1 cellular context compared by ENCODE assay signal in the genomic region with DNA sequence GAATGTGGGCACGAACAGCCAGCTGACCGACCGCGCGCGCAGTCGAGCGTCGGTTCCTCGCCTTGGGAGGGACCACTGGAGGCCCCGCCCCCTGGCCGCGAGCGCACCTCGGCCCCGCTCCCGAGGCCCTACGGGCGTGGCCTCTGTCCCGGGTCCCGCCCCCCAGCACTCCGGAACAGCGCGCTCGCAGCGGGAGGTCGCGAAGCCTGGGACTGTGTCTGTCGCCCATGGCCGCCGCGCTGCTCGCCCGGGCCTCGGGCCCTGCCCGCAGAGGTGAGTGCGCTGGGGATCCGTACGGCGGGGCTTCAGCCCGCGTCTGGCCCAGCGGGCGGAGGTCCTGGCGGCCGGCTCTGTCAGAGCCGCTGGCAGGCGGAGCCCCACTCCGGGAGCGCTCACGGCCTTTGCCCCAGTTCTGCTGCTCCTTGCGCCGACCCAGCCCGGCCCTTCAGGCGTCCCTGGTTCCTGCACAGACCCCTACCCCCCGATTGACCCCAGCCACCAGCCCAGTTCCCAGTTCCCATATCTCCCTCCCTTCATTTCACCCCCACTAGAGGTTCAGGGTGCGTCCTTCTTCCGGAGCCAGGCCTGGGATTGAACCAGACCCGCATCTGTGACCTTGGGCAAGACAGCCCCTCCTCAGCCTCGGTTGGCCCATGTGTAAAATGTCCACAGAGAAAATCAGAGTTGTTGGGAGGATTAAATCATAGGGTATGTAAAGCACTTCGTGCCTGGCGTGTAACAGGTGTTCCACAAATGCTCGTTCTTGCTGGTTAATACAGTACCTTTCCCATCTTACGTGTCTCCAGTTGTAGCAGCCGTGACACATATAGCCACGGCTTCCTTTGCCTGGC.
TF ChIP-seq lines count a peak whose summit lies in the region.

TSS of gene ACADS (plus strand) at position 168 of the 851 bp plus-strand sequence. CDS start at position 228, 60 bp downstream.

TF ChIP-seq in HEK293, 187 proteins besides CTCF, POLR2A, EP300 and RAD21 (continued from another document and continues in another):
- TF ChIP-seq ZNF155 (tag by site-specific recombination; IDR thresholded peaks at IDR 0.05) = no peak
- peak; percentile 53 for TF ChIP-seq ZBTB8A (tag by site-specific recombination; IDR thresholded peaks at IDR 0.05)
- TF ChIP-seq ZNF560 (tag by site-specific recombination; IDR thresholded peaks at IDR 0.05; ENCODE audit: borderline replicate concordance) = no peak
- TF ChIP-seq PRDM4 (tag by site-specific recombination; IDR thresholded peaks at IDR 0.05) = peak; percentile 41; the same call in 1 of the 2 replicates
- TF ChIP-seq REPIN1 (tag by site-specific recombination; IDR thresholded peaks at IDR 0.05; ENCODE audit: low read depth) = no peak
- TF ChIP-seq, protein P1, sequence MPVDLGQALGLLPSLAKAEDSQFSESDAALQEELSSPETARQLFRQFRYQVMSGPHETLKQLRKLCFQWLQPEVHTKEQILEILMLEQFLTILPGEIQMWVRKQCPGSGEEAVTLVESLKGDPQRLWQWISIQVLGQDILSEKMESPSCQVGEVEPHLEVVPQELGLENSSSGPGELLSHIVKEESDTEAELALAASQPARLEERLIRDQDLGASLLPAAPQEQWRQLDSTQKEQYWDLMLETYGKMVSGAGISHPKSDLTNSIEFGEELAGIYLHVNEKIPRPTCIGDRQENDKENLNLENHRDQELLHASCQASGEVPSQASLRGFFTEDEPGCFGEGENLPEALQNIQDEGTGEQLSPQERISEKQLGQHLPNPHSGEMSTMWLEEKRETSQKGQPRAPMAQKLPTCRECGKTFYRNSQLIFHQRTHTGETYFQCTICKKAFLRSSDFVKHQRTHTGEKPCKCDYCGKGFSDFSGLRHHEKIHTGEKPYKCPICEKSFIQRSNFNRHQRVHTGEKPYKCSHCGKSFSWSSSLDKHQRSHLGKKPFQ (tag by site-specific recombination; IDR thresholded peaks at IDR 0.05) = no peak
- no peak for TF ChIP-seq ZNF16 (tag by site-specific recombination; IDR thresholded peaks at IDR 0.05; ENCODE audit: low read depth)
- no peak for TF ChIP-seq ZNF549 (tag by site-specific recombination; IDR thresholded peaks at IDR 0.05)
- TF ChIP-seq INSM2 (tag by site-specific recombination; IDR thresholded peaks at IDR 0.05) = 0 out of 2 replicates have a peak, but pooled peaks have one; percentile 20
- TF ChIP-seq ZNF449 (tag by site-specific recombination; IDR thresholded peaks at IDR 0.05) = no peak
- TF ChIP-seq, protein P2, sequence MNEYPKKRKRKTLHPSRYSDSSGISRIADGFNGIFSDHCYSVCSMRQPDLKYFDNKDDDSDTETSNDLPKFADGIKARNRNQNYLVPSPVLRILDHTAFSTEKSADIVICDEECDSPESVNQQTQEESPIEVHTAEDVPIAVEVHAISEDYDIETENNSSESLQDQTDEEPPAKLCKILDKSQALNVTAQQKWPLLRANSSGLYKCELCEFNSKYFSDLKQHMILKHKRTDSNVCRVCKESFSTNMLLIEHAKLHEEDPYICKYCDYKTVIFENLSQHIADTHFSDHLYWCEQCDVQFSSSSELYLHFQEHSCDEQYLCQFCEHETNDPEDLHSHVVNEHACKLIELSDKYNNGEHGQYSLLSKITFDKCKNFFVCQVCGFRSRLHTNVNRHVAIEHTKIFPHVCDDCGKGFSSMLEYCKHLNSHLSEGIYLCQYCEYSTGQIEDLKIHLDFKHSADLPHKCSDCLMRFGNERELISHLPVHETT (tag by site-specific recombination; IDR thresholded peaks at IDR 0.05) = no peak
- TF ChIP-seq ZNF121 (tag by site-specific recombination; IDR thresholded peaks at IDR 0.05) = peak; percentile 41; the same call in 1 of the 2 replicates
- TF ChIP-seq, protein P3, sequence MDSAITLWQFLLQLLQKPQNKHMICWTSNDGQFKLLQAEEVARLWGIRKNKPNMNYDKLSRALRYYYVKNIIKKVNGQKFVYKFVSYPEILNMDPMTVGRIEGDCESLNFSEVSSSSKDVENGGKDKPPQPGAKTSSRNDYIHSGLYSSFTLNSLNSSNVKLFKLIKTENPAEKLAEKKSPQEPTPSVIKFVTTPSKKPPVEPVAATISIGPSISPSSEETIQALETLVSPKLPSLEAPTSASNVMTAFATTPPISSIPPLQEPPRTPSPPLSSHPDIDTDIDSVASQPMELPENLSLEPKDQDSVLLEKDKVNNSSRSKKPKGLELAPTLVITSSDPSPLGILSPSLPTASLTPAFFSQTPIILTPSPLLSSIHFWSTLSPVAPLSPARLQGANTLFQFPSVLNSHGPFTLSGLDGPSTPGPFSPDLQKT (IDR thresholded peaks at IDR 0.05; ENCODE audit: borderline replicate concordance, low read depth, low read length) = no peak
- TF ChIP-seq ZNF776 (tag by site-specific recombination; IDR thresholded peaks at IDR 0.05; ENCODE audit: borderline replicate concordance) = no peak
- peak; percentile 51; the same call in 1 of the 2 replicates for TF ChIP-seq ZNF76 (tag by site-specific recombination; IDR thresholded peaks at IDR 0.05; ENCODE audit: borderline replicate concordance, low read depth)
- TF ChIP-seq GLIS1 (tag by site-specific recombination; IDR thresholded peaks at IDR 0.05) = peak; percentile 91
- TF ChIP-seq SCRT1 (tag by site-specific recombination; IDR thresholded peaks at IDR 0.05; ENCODE audit: borderline replicate concordance) = peak; percentile 85
- no peak for TF ChIP-seq ZNF416 (tag by site-specific recombination; IDR thresholded peaks at IDR 0.05)
- TF ChIP-seq, protein P4, sequence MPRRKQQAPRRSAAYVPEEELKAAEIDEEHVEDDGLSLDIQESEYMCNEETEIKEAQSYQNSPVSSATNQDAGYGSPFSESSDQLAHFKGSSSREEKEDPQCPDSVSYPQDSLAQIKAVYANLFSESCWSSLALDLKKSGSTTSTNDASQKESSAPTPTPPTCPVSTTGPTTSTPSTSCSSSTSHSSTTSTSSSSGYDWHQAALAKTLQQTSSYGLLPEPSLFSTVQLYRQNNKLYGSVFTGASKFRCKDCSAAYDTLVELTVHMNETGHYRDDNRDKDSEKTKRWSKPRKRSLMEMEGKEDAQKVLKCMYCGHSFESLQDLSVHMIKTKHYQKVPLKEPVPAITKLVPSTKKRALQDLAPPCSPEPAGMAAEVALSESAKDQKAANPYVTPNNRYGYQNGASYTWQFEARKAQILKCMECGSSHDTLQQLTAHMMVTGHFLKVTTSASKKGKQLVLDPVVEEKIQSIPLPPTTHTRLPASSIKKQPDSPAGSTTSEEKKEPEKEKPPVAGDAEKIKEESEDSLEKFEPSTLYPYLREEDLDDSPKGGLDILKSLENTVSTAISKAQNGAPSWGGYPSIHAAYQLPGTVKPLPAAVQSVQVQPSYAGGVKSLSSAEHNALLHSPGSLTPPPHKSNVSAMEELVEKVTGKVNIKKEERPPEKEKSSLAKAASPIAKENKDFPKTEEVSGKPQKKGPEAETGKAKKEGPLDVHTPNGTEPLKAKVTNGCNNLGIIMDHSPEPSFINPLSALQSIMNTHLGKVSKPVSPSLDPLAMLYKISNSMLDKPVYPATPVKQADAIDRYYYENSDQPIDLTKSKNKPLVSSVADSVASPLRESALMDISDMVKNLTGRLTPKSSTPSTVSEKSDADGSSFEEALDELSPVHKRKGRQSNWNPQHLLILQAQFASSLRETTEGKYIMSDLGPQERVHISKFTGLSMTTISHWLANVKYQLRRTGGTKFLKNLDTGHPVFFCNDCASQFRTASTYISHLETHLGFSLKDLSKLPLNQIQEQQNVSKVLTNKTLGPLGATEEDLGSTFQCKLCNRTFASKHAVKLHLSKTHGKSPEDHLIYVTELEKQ (tag by site-specific recombination; IDR thresholded peaks at IDR 0.05; ENCODE audit: borderline replicate concordance) = no peak
- TF ChIP-seq ZNF23 (tag by site-specific recombination; IDR thresholded peaks at IDR 0.05; ENCODE audit: borderline replicate concordance) = no peak
- TF ChIP-seq ZNF610 (tag by site-specific recombination; IDR thresholded peaks at IDR 0.05; ENCODE audit: borderline replicate concordance) = no peak
- TF ChIP-seq ZNF311 (tag by site-specific recombination; IDR thresholded peaks at IDR 0.05; ENCODE audit: borderline replicate concordance) = no peak
- no peak; the same call in 1 of the 2 replicates for TF ChIP-seq ZFP69B (tag by site-specific recombination; IDR thresholded peaks at IDR 0.05)
- peak; percentile 84 for TF ChIP-seq SP3 (tag by site-specific recombination; IDR thresholded peaks at IDR 0.05)
- TF ChIP-seq, protein P5, sequence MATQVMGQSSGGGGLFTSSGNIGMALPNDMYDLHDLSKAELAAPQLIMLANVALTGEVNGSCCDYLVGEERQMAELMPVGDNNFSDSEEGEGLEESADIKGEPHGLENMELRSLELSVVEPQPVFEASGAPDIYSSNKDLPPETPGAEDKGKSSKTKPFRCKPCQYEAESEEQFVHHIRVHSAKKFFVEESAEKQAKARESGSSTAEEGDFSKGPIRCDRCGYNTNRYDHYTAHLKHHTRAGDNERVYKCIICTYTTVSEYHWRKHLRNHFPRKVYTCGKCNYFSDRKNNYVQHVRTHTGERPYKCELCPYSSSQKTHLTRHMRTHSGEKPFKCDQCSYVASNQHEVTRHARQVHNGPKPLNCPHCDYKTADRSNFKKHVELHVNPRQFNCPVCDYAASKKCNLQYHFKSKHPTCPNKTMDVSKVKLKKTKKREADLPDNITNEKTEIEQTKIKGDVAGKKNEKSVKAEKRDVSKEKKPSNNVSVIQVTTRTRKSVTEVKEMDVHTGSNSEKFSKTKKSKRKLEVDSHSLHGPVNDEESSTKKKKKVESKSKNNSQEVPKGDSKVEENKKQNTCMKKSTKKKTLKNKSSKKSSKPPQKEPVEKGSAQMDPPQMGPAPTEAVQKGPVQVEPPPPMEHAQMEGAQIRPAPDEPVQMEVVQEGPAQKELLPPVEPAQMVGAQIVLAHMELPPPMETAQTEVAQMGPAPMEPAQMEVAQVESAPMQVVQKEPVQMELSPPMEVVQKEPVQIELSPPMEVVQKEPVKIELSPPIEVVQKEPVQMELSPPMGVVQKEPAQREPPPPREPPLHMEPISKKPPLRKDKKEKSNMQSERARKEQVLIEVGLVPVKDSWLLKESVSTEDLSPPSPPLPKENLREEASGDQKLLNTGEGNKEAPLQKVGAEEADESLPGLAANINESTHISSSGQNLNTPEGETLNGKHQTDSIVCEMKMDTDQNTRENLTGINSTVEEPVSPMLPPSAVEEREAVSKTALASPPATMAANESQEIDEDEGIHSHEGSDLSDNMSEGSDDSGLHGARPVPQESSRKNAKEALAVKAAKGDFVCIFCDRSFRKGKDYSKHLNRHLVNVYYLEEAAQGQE (tag by site-specific recombination; IDR thresholded peaks at IDR 0.05) = peak; percentile 31; the same call in 1 of the 2 replicates
- no peak for TF ChIP-seq ZNF132 (tag by site-specific recombination; IDR thresholded peaks at IDR 0.05; ENCODE audit: borderline replicate concordance)
- no peak for TF ChIP-seq ZNF112 (tag by site-specific recombination; IDR thresholded peaks at IDR 0.05)
- TF ChIP-seq KLF1 (tag by site-specific recombination; IDR thresholded peaks at IDR 0.05) = peak; percentile 76; the same call in 1 of the 2 replicates
- no peak for TF ChIP-seq PRDM1 (tag by site-specific recombination; IDR thresholded peaks at IDR 0.05)
- TF ChIP-seq ZNF140 (tag by site-specific recombination; IDR thresholded peaks at IDR 0.05) = no peak
